Comparison of ENCODE assay signal across 12 cellular contexts in the genomic region with DNA sequence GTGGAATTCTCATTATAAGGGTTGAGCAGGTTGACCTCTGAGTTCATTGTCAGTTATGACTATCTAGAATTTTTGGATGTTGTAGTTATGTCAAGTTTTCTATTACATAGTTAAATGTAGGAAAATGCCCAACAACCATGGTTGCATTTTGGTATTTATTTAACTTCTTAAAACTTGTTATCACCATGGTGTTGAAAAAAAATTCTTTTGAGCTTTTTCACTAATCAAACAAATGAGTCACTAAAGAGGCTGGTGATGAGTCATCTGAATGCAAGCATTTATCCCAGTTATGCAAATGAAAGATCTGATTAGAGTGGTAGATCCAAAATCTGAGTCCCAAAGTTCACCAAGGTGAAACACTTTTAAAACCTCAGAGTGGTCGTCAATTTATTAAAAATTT.
DNase-seq lines count a peak whose midpoint lies in the region; ATAC-seq and TF ChIP-seq lines count a peak whose summit lies in the region.
"Had no signal": no experiment of that assay in that cellular context is flagged by ENCODE, and none has a peak within 500 bp of the region (broad histone marks: within the 10 kb centered on the region; RNA-seq: fewer than 3 reads in every experiment).

No MANE protein-coding gene starts in this region.

- H3K27ac ChIP-seq in liver (ENCODE audit: low read depth in 1 of 2, low read length in 2 of 2) (no peak overlapping the region), upper lobe of left lung (no peak overlapping the region)

- no peak for ATAC-seq in upper lobe of left lung (ENCODE audit: low FRiP score in 2 of 2)

- H3K36me3 ChIP-seq in liver (ENCODE audit: control insufficient read depth in 4 of 4, insufficient read depth in 3 of 4, low read depth in 1 of 4, low read length in 3 of 4) (no peaks in the 10 kb centered on the region), upper lobe of left lung (no peaks in the 10 kb centered on the region)

- peak in 1 of 4 donors; percentile 18 for TF ChIP-seq EP300 in upper lobe of left lung (IDR thresholded peaks at IDR 0.05)

- TF ChIP-seq RAD21 in liver (IDR thresholded peaks at IDR 0.05) = peak in 1 of 2 donors; percentile 8

- intact Hi-C loops in posterior cingulate gyrus (cut with DNase I) = no loop called here

- H3K27me3 ChIP-seq in liver (ENCODE audit: control insufficient read depth in 4 of 4, insufficient read depth in 4 of 4, low read length in 3 of 4) (no peaks in the 10 kb centered on the region), upper lobe of left lung (no peaks in the 10 kb centered on the region)

- H3K4me3 ChIP-seq in choroid plexus epithelial cell (ENCODE audit: low read depth, low read length) (no peak overlapping the region), liver (ENCODE audit: low read depth in 1 of 3, low read length in 3 of 3) (no peak overlapping the region), upper lobe of left lung (no peak overlapping the region)

- WGBS in liver = 54% methylated on average over 1 of the region's 1 CpG
- WGBS in upper lobe of left lung, 2 donors = 64 to 75% methylated on average over 1 of the region's 1 CpG

- DNase-seq in Caki2 (ENCODE audit: low read depth) = peak; percentile 89
- DNase-seq in NCI-H226 = peak; percentile 90
- DNase-seq in choroid plexus epithelial cell (ENCODE audit: low read depth) = peak; percentile 87
- DNase-seq in posterior cingulate gyrus = no peak
- DNase-seq in activated CD4-positive, alpha-beta T cell treated with anti-CD3 and anti-CD28 coated beads for 4 hours = no peak
- DNase-seq in upper lobe of left lung = no peak
- DNase-seq in HK-2 (ENCODE audit: unreplicated experiment) = no peak
- DNase-seq: C1 segment of cervical spinal cord; kidney; stimulated activated CD4-positive, alpha-beta T cell treated with anti-CD3 and anti-CD28 coated beads, Interleukin-2, amount 100 ng/mL, for 48 hours; T-helper 9 cell had no signal

- no peak for TF ChIP-seq POLR2A in upper lobe of left lung (IDR thresholded peaks at IDR 0.05)

- no peak overlapping the region for H3K9ac ChIP-seq in liver (ENCODE audit: low read depth in 1 of 2, low read length in 2 of 2)

- no peaks in the 10 kb centered on the region for H3K9me3 ChIP-seq in liver (ENCODE audit: control insufficient read depth in 4 of 4, low read length in 3 of 4)
- no peaks in the 10 kb centered on the region for H3K9me3 ChIP-seq in upper lobe of left lung

- in situ Hi-C loops in Caki2 (cut with HindIII; ENCODE audit: low pct_unique_long_range_greater_than_20kb, low sequenced_read_pairs) = no loop called here

- TF ChIP-seq CTCF in choroid plexus epithelial cell (conservative IDR thresholded peaks at IDR 0.05; ENCODE audit: low read depth, low read length) (no peak), liver (IDR thresholded peaks at IDR 0.05; ENCODE audit: low read depth, low read length, missing input control) (no peak), upper lobe of left lung (IDR thresholded peaks at IDR 0.05) (no peak)

- H3K4me1 ChIP-seq in liver (ENCODE audit: control insufficient read depth in 4 of 4, insufficient read depth in 4 of 4, low read length in 3 of 4) (peaks cover 0 to 15% (median 10%) of the 10 kb centered on the region in 4 donors), upper lobe of left lung (no peaks in the 10 kb centered on the region)

TF ChIP-seq in liver, 16 proteins besides CTCF, POLR2A, EP300 and RAD21:
- TF ChIP-seq, protein P1, sequence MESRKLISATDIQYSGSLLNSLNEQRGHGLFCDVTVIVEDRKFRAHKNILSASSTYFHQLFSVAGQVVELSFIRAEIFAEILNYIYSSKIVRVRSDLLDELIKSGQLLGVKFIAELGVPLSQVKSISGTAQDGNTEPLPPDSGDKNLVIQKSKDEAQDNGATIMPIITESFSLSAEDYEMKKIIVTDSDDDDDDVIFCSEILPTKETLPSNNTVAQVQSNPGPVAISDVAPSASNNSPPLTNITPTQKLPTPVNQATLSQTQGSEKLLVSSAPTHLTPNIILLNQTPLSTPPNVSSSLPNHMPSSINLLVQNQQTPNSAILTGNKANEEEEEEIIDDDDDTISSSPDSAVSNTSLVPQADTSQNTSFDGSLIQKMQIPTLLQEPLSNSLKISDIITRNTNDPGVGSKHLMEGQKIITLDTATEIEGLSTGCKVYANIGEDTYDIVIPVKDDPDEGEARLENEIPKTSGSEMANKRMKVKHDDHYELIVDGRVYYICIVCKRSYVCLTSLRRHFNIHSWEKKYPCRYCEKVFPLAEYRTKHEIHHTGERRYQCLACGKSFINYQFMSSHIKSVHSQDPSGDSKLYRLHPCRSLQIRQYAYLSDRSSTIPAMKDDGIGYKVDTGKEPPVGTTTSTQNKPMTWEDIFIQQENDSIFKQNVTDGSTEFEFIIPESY (IDR thresholded peaks at IDR 0.05) = peak; percentile 23
- peak in 1 of 2 donors; percentile 48 for TF ChIP-seq RXRA (IDR thresholded peaks at IDR 0.05)
- TF ChIP-seq YY1 (IDR thresholded peaks at IDR 0.05) = no peak
- TF ChIP-seq JUND (IDR thresholded peaks at IDR 0.05) = peak; percentile 78 to 99
- TF ChIP-seq HNF4A (conservative IDR thresholded peaks at IDR 0.05) = peak in 1 of 2 donors; percentile 52
- no peak for TF ChIP-seq SP1 (IDR thresholded peaks at IDR 0.05)
- no peak for TF ChIP-seq NR2F2 (IDR thresholded peaks at IDR 0.05)
- no peak for TF ChIP-seq REST (IDR thresholded peaks at IDR 0.05)
TF ChIP-seq in liver: peak in this region for 4.

Comparison
In these comparisons a context has a peak if more than half of its experiments do, and no peak if none do; other contexts are left out.
1. DNase-seq: peak in Caki2 (single experiment), NCI-H226 (single experiment) and choroid plexus epithelial cell (single experiment); none in posterior cingulate gyrus (0 of 10), activated CD4-positive, alpha-beta T cell treated with anti-CD3 and anti-CD28 coated beads for 4 hours (0 of 2), upper lobe of left lung (0 of 2) and HK-2 (single experiment).